ENCODE assay signal across 19 cellular contexts in genomic region chr5:116733995-116734716, GRCh38.
A peak's percentile ranks its signal among the peaks of the same experiment; 100 is the strongest.
DNase-seq lines count a peak whose midpoint lies in the region; ATAC-seq and TF ChIP-seq lines count a peak whose summit lies in the region.
"Had no signal": no experiment of that assay in that cellular context is flagged by ENCODE, and none has a peak within 500 bp of the region (broad histone marks: within the 10 kb centered on the region; RNA-seq: fewer than 3 reads in every experiment).

No MANE protein-coding gene starts in this region.

- H3K4me3 ChIP-seq in right atrium auricular region (no peak overlapping the region), left ventricle myocardium inferior (no peak overlapping the region), ovary (no peak overlapping the region), aorta (ENCODE audit: low read length in 2 of 2) (no peak overlapping the region)
- H3K4me3 ChIP-seq: esophagus squamous epithelium, heart left ventricle had no signal

- intact Hi-C loops in Right ventricle myocardium superior (cut with DNase I): no loop called here
- intact Hi-C loops in left ventricle myocardium inferior (cut with micrococcal nuclease): no loop called here
- intact Hi-C loops in ovary (cut with DNase I): no loop called here
- intact Hi-C loops in aorta (cut with DNase I): no loop called here

- ATAC-seq in Right ventricle myocardium superior (ENCODE audit: poor library complexity) (peak; percentile 46), aorta (ENCODE audit: low FRiP score) (peak; percentile 24), GM18868 (IDR thresholded peaks at IDR 0.05; ENCODE audit: unreplicated experiment) (no peak)
- ATAC-seq in activated T-helper 17 cell treated with anti-CD3 and anti-CD28 coated beads, Interleukin-2, amount 50 U/mL, for 72 hours (replicated peaks): no peak
- ATAC-seq: activated CD8-positive, alpha-beta T cell treated with anti-CD3 and anti-CD28 coated beads for 36 hours; activated T-cell treated with anti-CD3 and anti-CD28 coated beads, Interleukin-2, amount 50 U/mL, for 72 hours; HCT116 had no signal

- H3K27ac Mint-ChIP-seq in activated T-helper 17 cell treated with anti-CD3 and anti-CD28 coated beads, Interleukin-2, amount 50 U/mL, for 72 hours: no peak overlapping the region
- no peak overlapping the region for H3K27ac Mint-ChIP-seq in mesothelial cell of epicardium
- H3K27ac Mint-ChIP-seq: activated CD8-positive, alpha-beta T cell treated with anti-CD3 and anti-CD28 coated beads for 36 hours; activated naive CD8-positive, alpha-beta T cell treated with anti-CD3 and anti-CD28 coated beads, Interleukin-2, amount 10 ng/mL, durations not matched to agents 7 days and 5 days; activated T-cell treated with anti-CD3 and anti-CD28 coated beads, Interleukin-2, amount 50 U/mL, for 72 hours had no signal

- no peaks in the 10 kb centered on the region for H3K9me3 Mint-ChIP-seq in activated T-helper 17 cell treated with anti-CD3 and anti-CD28 coated beads, Interleukin-2, amount 50 U/mL, for 72 hours
- no peaks in the 10 kb centered on the region for H3K9me3 Mint-ChIP-seq in mesothelial cell of epicardium
- H3K9me3 Mint-ChIP-seq: activated CD8-positive, alpha-beta T cell treated with anti-CD3 and anti-CD28 coated beads for 36 hours; activated naive CD8-positive, alpha-beta T cell treated with anti-CD3 and anti-CD28 coated beads, Interleukin-2, amount 10 ng/mL, durations not matched to agents 7 days and 5 days; activated T-cell treated with anti-CD3 and anti-CD28 coated beads, Interleukin-2, amount 50 U/mL, for 72 hours had no signal

- TF ChIP-seq CTCF in right atrium auricular region (IDR thresholded peaks at IDR 0.05): no peak
- no peak for TF ChIP-seq CTCF in left ventricle myocardium inferior (IDR thresholded peaks at IDR 0.05; ENCODE audit: borderline replicate concordance)
- no peak for TF ChIP-seq CTCF in ovary (IDR thresholded peaks at IDR 0.05)
- no peak for TF ChIP-seq CTCF in mesothelial cell of epicardium (IDR thresholded peaks at IDR 0.05; ENCODE audit: unreplicated experiment)

- H3K36me3 Mint-ChIP-seq in activated T-helper 17 cell treated with anti-CD3 and anti-CD28 coated beads, Interleukin-2, amount 50 U/mL, for 72 hours (ENCODE audit: low read depth): no peaks in the 10 kb centered on the region
- no peaks in the 10 kb centered on the region for H3K36me3 Mint-ChIP-seq in mesothelial cell of epicardium
- H3K36me3 Mint-ChIP-seq: activated naive CD8-positive, alpha-beta T cell treated with anti-CD3 and anti-CD28 coated beads, Interleukin-2, amount 10 ng/mL, durations not matched to agents 7 days and 5 days had no signal

- H3K4me1 ChIP-seq in right atrium auricular region: peaks cover 0 to 25% of the 10 kb centered on the region in 2 donors
- peaks cover 31% of the 10 kb centered on the region for H3K4me1 ChIP-seq in left ventricle myocardium inferior
- H3K4me1 ChIP-seq in ovary (ENCODE audit: insufficient read depth): peaks cover 7% of the 10 kb centered on the region
- H3K4me1 ChIP-seq in aorta (ENCODE audit: control insufficient read depth in 1 of 2, insufficient read depth in 2 of 2, low read length in 2 of 2): peaks cover 2% of the 10 kb centered on the region in 2 donors

- TF ChIP-seq POLR2A in ovary (IDR thresholded peaks at IDR 0.05): no peak

- H3K4me1 Mint-ChIP-seq in activated T-helper 17 cell treated with anti-CD3 and anti-CD28 coated beads, Interleukin-2, amount 50 U/mL, for 72 hours: no peaks in the 10 kb centered on the region
- H3K4me1 Mint-ChIP-seq in mesothelial cell of epicardium: peaks cover 29% of the 10 kb centered on the region
- H3K4me1 Mint-ChIP-seq: activated naive CD8-positive, alpha-beta T cell treated with anti-CD3 and anti-CD28 coated beads, Interleukin-2, amount 10 ng/mL, durations not matched to agents 7 days and 5 days had no signal

- TF ChIP-seq EP300 in ovary (IDR thresholded peaks at IDR 0.05): no peak

- H3K9me3 ChIP-seq in right atrium auricular region (no peaks in the 10 kb centered on the region), left ventricle myocardium inferior (replicated peaks) (no peaks in the 10 kb centered on the region), ovary (no peaks in the 10 kb centered on the region), aorta (ENCODE audit: control insufficient read depth, low read length) (no peaks in the 10 kb centered on the region)
- H3K9me3 ChIP-seq: esophagus squamous epithelium, heart left ventricle had no signal

- no peak overlapping the region for H3K27ac ChIP-seq in right atrium auricular region
- H3K27ac ChIP-seq in left ventricle myocardium inferior (replicated peaks): no peak overlapping the region
- H3K27ac ChIP-seq in ovary: no peak overlapping the region
- H3K27ac ChIP-seq in aorta (ENCODE audit: low read depth in 1 of 2, low read length in 2 of 2): no peak overlapping the region
- H3K27ac ChIP-seq: esophagus squamous epithelium had no signal

- 28 to 35% (median 35%) methylated on average over 10 of the region's 10 CpGs for WGBS in ovary, 3 donors
- WGBS in aorta, 2 donors: 20 to 29% methylated on average over 10 of the region's 10 CpGs

- H3K36me3 ChIP-seq in right atrium auricular region: no peaks in the 10 kb centered on the region
- H3K36me3 ChIP-seq in left ventricle myocardium inferior: no peaks in the 10 kb centered on the region
- H3K36me3 ChIP-seq in ovary: no peaks in the 10 kb centered on the region
- no peaks in the 10 kb centered on the region for H3K36me3 ChIP-seq in aorta (ENCODE audit: control insufficient read depth in 1 of 2, insufficient read depth in 2 of 2, low read length in 1 of 2)
- H3K36me3 ChIP-seq: esophagus squamous epithelium, heart left ventricle had no signal

- peak; percentile 58 for DNase-seq in Right ventricle myocardium superior
- DNase-seq in right atrium auricular region (ENCODE audit: low spot score): no peak
- DNase-seq in left ventricle myocardium inferior: peak; percentile 23
- peak in 4 of 5 donors; percentile 10 to 53 (median 46) for DNase-seq in ovary
- DNase-seq in aorta: no peak
- no peak for DNase-seq in mesothelial cell of epicardium (ENCODE audit: low spot score in 2 of 2, unreplicated experiment in 2 of 2)
- DNase-seq: activated CD8-positive, alpha-beta T cell treated with anti-CD3 and anti-CD28 coated beads for 36 hours; activated naive CD8-positive, alpha-beta T cell treated with anti-CD3 and anti-CD28 coated beads, Interleukin-2, amount 10 ng/mL, durations not matched to agents 7 days and 5 days; activated T-cell treated with anti-CD3 and anti-CD28 coated beads, Interleukin-2, amount 50 U/mL, for 72 hours; DMS53; esophagus squamous epithelium; kidney; NCI-H1417 treated with DMSO at 0.1 percent for 48 hours; NCI-H2227 treated with DMSO at 0.1 percent for 48 hours; small intestine had no signal

- H3K27me3 ChIP-seq in right atrium auricular region (no peaks in the 10 kb centered on the region), left ventricle myocardium inferior (ENCODE audit: low read depth) (no peaks in the 10 kb centered on the region), ovary (no peaks in the 10 kb centered on the region), aorta (ENCODE audit: control insufficient read depth in 1 of 2, insufficient read depth in 2 of 2, low read length in 1 of 2) (no peaks in the 10 kb centered on the region)
- H3K27me3 ChIP-seq: esophagus squamous epithelium, heart left ventricle had no signal

- H3K27me3 Mint-ChIP-seq in activated T-helper 17 cell treated with anti-CD3 and anti-CD28 coated beads, Interleukin-2, amount 50 U/mL, for 72 hours: peaks cover 12% of the 10 kb centered on the region
- no peaks in the 10 kb centered on the region for H3K27me3 Mint-ChIP-seq in mesothelial cell of epicardium (ENCODE audit: low read depth)
- H3K27me3 Mint-ChIP-seq: activated CD8-positive, alpha-beta T cell treated with anti-CD3 and anti-CD28 coated beads for 36 hours had no signal

- no peak overlapping the region for H3K4me3 Mint-ChIP-seq in activated T-helper 17 cell treated with anti-CD3 and anti-CD28 coated beads, Interleukin-2, amount 50 U/mL, for 72 hours
- H3K4me3 Mint-ChIP-seq in mesothelial cell of epicardium: no peak overlapping the region
- H3K4me3 Mint-ChIP-seq: activated CD8-positive, alpha-beta T cell treated with anti-CD3 and anti-CD28 coated beads for 36 hours; activated naive CD8-positive, alpha-beta T cell treated with anti-CD3 and anti-CD28 coated beads, Interleukin-2, amount 10 ng/mL, durations not matched to agents 7 days and 5 days; activated T-cell treated with anti-CD3 and anti-CD28 coated beads, Interleukin-2, amount 50 U/mL, for 72 hours had no signal

Comparison
In these comparisons a context has a peak if more than half of its experiments do, and no peak if none do; other contexts are left out.
1. DNase-seq: peak in Right ventricle myocardium superior (single experiment), left ventricle myocardium inferior (single experiment) and ovary (4 of 5); none in right atrium auricular region (single experiment), aorta (0 of 2) and mesothelial cell of epicardium (0 of 2).
2. ATAC-seq: peak in Right ventricle myocardium superior (single experiment) and aorta (single experiment); none in activated T-helper 17 cell treated with anti-CD3 and anti-CD28 coated beads, Interleukin-2, amount 50 U/mL, for 72 hours (single experiment) and GM18868 (single experiment).